In the genomic region with DNA sequence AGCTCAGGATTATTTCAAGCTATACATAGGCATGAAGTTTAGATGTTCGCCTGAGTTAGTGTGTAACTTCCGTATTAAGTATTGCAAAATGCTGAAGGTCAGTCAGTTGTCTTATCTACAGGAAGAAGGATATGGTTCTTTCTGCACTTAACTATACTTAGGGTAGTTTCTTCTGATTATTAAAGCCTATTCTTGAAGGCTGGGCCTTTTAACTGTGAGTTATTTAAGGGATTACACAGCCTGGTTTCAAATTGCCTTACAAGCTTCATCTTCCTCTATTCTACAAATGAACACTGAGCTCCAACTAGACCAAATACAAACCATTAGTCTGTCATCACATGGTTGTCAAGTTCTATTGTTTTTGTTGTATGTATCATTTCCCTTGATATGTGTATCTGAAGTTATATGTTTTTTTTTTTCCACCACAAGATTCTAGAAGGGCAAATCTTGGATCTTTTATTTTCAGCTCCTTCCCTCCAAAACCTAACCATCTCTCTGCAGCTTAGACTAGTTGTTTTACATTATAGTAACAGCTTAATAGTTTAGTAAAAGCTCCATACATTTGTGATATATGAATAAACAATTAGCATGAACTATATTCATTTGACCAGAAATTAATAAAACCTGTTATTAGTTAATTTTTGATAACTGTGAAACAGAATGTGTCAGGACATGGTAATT, we compare ENCODE assay signal across 1 cellular context.
TF ChIP-seq lines count a peak whose summit lies in the region.

No MANE protein-coding gene starts in this region.

TF ChIP-seq in K562, 482 proteins besides CTCF, POLR2A, EP300 and RAD21 (continues in another document):
- TF ChIP-seq, protein P1, sequence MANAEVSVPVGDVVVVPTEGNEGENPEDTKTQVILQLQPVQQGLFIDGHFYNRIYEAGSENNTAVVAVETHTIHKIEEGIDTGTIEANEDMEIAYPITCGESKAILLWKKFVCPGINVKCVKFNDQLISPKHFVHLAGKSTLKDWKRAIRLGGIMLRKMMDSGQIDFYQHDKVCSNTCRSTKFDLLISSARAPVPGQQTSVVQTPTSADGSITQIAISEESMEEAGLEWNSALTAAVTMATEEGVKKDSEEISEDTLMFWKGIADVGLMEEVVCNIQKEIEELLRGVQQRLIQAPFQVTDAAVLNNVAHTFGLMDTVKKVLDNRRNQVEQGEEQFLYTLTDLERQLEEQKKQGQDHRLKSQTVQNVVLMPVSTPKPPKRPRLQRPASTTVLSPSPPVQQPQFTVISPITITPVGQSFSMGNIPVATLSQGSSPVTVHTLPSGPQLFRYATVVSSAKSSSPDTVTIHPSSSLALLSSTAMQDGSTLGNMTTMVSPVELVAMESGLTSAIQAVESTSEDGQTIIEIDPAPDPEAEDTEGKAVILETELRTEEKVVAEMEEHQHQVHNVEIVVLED (CRISPR knock-in tag; IDR thresholded peaks at IDR 0.05), result 0 out of 2 replicates have a peak, but pooled peaks have one; percentile 21
- TF ChIP-seq ZNF589 (CRISPR knock-in tag; IDR thresholded peaks at IDR 0.05; ENCODE audit: low read depth) (peak; percentile 73; the same call in 1 of the 2 replicates), FOXA3 (CRISPR knock-in tag; conservative IDR thresholded peaks at IDR 0.05 in 1 of 2, IDR thresholded peaks at IDR 0.05 in 1 of 2) (0 out of 4 replicates have a peak, but pooled peaks of 1 of the 2 experiments have one; percentile 20), ZNF239 (CRISPR knock-in tag; IDR thresholded peaks at IDR 0.05) (peak; percentile 39; the same call in 1 of the 2 replicates), TBL1XR1 (IDR thresholded peaks at IDR 0.05; ENCODE audit: low read length in 2 of 2) (peak in 1 of 2 experiments; percentile 64; a peak in 2 of 4 replicates), NR2C1 (IDR thresholded peaks at IDR 0.05) (no peak), NR2C1 (tag; IDR thresholded peaks at IDR 0.05) (peak; percentile 62), DPF2 (IDR thresholded peaks at IDR 0.05) (peak; percentile 57; the same call in 1 of the 2 replicates), CXXC5 (CRISPR knock-in tag; IDR thresholded peaks at IDR 0.05) (peak; percentile 61), MEIS2 (IDR thresholded peaks at IDR 0.05; ENCODE audit: partially characterized antibody) (peak; percentile 78), CEBPB (tag; IDR thresholded peaks at IDR 0.05) (peak; percentile 94), NFRKB (IDR thresholded peaks at IDR 0.05; ENCODE audit: low read depth) (peak; percentile 44; the same call in 1 of the 2 replicates), RNF2 (IDR thresholded peaks at IDR 0.05) (peak; percentile 82; the same call in 1 of the 2 replicates), BHLHE40 (IDR thresholded peaks at IDR 0.05; ENCODE audit: low read length) (0 out of 2 replicates have a peak, but pooled peaks have one; percentile 6), DMBX1 (CRISPR knock-in tag; IDR thresholded peaks at IDR 0.05; ENCODE audit: borderline replicate concordance) (peak; percentile 53; the same call in 1 of the 2 replicates), ETV1 (tag; conservative IDR thresholded peaks at IDR 0.05; ENCODE audit: low read depth) (peak; percentile 84), MEF2D (tag; conservative IDR thresholded peaks at IDR 0.05; ENCODE audit: low read depth) (peak; percentile 40; the same call in 1 of the 2 replicates), SMAD3 (CRISPR knock-in tag; conservative IDR thresholded peaks at IDR 0.05) (0 out of 2 replicates have a peak, but pooled peaks have one; percentile 35), ZFP30 (CRISPR knock-in tag; IDR thresholded peaks at IDR 0.05; ENCODE audit: borderline replicate concordance) (no peak), EHMT2 (IDR thresholded peaks at IDR 0.05) (0 out of 2 replicates have a peak, but pooled peaks have one; percentile 36), CBFA2T3 (IDR thresholded peaks at IDR 0.05) (peak; percentile 35; the same call in 1 of the 2 replicates), ESRRA (IDR thresholded peaks at IDR 0.05; ENCODE audit: borderline replicate concordance, low read depth) (peak; percentile 75; the same call in 1 of the 2 replicates), ZNF79 (CRISPR knock-in tag; IDR thresholded peaks at IDR 0.05; ENCODE audit: low read depth) (0 out of 2 replicates have a peak, but pooled peaks have one; percentile 11), SMARCE1 (IDR thresholded peaks at IDR 0.05) (peak; percentile 38; the same call in 1 of the 2 replicates), TRIM24 (IDR thresholded peaks at IDR 0.05) (peak; percentile 68 to 82; a peak in 3 of 4 replicates), SMARCA4 (IDR thresholded peaks at IDR 0.05) (peak; percentile 45), CBX3 (IDR thresholded peaks at IDR 0.05; ENCODE audit: borderline replicate concordance in 1 of 2, low read length in 2 of 2) (no peak), TCFL5 (CRISPR knock-in tag; conservative IDR thresholded peaks at IDR 0.05) (0 out of 2 replicates have a peak, but pooled peaks have one; percentile 9), L3MBTL2 (IDR thresholded peaks at IDR 0.05) (peak; percentile 33; the same call in 1 of the 2 replicates), CEBPG (CRISPR knock-in tag; IDR thresholded peaks at IDR 0.05) (no peak), CEBPG (tag; conservative IDR thresholded peaks at IDR 0.05 in 1 of 2, IDR thresholded peaks at IDR 0.05 in 1 of 2) (peak; percentile 76 to 83), CC2D1A (IDR thresholded peaks at IDR 0.05) (0 out of 2 replicates have a peak, but pooled peaks have one; percentile 33), ZFP36 (IDR thresholded peaks at IDR 0.05; ENCODE audit: low read depth, low read length, partially characterized antibody) (no peak), CBX2 (IDR thresholded peaks at IDR 0.05; ENCODE audit: insufficient read depth, low read length, poor library complexity, severe bottlenecking) (no peak), ZNF253 (CRISPR knock-in tag; conservative IDR thresholded peaks at IDR 0.05) (no peak), ZNF175 (CRISPR knock-in tag; IDR thresholded peaks at IDR 0.05; ENCODE audit: low read depth) (peak; percentile 22; the same call in 1 of the 2 replicates), TEAD1 (CRISPR knock-in tag; IDR thresholded peaks at IDR 0.05) (0 out of 4 replicates have a peak, but pooled peaks of 1 of the 2 experiments have one; percentile 25)
- TF ChIP-seq, protein P2, sequence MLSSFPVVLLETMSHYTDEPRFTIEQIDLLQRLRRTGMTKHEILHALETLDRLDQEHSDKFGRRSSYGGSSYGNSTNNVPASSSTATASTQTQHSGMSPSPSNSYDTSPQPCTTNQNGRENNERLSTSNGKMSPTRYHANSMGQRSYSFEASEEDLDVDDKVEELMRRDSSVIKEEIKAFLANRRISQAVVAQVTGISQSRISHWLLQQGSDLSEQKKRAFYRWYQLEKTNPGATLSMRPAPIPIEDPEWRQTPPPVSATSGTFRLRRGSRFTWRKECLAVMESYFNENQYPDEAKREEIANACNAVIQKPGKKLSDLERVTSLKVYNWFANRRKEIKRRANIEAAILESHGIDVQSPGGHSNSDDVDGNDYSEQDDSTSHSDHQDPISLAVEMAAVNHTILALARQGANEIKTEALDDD (IDR thresholded peaks at IDR 0.05), result peak; percentile 82
- TF ChIP-seq, protein P3, sequence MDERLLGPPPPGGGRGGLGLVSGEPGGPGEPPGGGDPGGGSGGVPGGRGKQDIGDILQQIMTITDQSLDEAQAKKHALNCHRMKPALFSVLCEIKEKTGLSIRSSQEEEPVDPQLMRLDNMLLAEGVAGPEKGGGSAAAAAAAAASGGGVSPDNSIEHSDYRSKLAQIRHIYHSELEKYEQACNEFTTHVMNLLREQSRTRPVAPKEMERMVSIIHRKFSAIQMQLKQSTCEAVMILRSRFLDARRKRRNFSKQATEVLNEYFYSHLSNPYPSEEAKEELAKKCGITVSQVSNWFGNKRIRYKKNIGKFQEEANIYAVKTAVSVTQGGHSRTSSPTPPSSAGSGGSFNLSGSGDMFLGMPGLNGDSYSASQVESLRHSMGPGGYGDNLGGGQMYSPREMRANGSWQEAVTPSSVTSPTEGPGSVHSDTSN (CRISPR knock-in tag; IDR thresholded peaks at IDR 0.05; ENCODE audit: low read depth), result no peak
- TF ChIP-seq, protein P3 (tag; conservative IDR thresholded peaks at IDR 0.05; ENCODE audit: low read depth), result peak; percentile 62; the same call in 1 of the 2 replicates
- TF ChIP-seq, protein P4, sequence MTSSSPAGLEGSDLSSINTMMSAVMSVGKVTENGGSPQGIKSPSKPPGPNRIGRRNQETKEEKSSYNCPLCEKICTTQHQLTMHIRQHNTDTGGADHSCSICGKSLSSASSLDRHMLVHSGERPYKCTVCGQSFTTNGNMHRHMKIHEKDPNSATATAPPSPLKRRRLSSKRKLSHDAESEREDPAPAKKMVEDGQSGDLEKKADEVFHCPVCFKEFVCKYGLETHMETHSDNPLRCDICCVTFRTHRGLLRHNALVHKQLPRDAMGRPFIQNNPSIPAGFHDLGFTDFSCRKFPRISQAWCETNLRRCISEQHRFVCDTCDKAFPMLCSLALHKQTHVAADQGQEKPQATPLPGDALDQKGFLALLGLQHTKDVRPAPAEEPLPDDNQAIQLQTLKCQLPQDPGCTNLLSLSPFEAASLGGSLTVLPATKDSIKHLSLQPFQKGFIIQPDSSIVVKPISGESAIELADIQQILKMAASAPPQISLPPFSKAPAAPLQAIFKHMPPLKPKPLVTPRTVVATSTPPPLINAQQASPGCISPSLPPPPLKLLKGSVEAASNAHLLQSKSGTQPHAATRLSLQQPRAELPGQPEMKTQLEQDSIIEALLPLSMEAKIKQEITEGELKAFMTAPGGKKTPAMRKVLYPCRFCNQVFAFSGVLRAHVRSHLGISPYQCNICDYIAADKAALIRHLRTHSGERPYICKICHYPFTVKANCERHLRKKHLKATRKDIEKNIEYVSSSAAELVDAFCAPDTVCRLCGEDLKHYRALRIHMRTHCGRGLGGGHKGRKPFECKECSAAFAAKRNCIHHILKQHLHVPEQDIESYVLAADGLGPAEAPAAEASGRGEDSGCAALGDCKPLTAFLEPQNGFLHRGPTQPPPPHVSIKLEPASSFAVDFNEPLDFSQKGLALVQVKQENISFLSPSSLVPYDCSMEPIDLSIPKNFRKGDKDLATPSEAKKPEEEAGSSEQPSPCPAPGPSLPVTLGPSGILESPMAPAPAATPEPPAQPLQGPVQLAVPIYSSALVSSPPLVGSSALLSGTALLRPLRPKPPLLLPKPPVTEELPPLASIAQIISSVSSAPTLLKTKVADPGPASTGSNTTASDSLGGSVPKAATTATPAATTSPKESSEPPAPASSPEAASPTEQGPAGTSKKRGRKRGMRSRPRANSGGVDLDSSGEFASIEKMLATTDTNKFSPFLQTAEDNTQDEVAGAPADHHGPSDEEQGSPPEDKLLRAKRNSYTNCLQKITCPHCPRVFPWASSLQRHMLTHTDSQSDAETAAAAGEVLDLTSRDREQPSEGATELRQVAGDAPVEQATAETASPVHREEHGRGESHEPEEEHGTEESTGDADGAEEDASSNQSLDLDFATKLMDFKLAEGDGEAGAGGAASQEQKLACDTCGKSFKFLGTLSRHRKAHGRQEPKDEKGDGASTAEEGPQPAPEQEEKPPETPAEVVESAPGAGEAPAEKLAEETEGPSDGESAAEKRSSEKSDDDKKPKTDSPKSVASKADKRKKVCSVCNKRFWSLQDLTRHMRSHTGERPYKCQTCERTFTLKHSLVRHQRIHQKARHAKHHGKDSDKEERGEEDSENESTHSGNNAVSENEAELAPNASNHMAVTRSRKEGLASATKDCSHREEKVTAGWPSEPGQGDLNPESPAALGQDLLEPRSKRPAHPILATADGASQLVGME (CRISPR knock-in tag; IDR thresholded peaks at IDR 0.05), result no peak
- TF ChIP-seq, protein P5, sequence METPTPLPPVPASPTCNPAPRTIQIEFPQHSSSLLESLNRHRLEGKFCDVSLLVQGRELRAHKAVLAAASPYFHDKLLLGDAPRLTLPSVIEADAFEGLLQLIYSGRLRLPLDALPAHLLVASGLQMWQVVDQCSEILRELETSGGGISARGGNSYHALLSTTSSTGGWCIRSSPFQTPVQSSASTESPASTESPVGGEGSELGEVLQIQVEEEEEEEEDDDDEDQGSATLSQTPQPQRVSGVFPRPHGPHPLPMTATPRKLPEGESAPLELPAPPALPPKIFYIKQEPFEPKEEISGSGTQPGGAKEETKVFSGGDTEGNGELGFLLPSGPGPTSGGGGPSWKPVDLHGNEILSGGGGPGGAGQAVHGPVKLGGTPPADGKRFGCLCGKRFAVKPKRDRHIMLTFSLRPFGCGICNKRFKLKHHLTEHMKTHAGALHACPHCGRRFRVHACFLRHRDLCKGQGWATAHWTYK (CRISPR knock-in tag; IDR thresholded peaks at IDR 0.05), result 0 out of 2 replicates have a peak, but pooled peaks have one; percentile 37
- TF ChIP-seq, protein P6, sequence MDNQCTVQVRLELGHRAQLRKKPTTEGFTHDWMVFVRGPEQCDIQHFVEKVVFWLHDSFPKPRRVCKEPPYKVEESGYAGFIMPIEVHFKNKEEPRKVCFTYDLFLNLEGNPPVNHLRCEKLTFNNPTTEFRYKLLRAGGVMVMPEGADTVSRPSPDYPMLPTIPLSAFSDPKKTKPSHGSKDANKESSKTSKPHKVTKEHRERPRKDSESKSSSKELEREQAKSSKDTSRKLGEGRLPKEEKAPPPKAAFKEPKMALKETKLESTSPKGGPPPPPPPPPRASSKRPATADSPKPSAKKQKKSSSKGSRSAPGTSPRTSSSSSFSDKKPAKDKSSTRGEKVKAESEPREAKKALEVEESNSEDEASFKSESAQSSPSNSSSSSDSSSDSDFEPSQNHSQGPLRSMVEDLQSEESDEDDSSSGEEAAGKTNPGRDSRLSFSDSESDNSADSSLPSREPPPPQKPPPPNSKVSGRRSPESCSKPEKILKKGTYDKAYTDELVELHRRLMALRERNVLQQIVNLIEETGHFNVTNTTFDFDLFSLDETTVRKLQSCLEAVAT (IDR thresholded peaks at IDR 0.05), result no peak
- TF ChIP-seq, protein P7, sequence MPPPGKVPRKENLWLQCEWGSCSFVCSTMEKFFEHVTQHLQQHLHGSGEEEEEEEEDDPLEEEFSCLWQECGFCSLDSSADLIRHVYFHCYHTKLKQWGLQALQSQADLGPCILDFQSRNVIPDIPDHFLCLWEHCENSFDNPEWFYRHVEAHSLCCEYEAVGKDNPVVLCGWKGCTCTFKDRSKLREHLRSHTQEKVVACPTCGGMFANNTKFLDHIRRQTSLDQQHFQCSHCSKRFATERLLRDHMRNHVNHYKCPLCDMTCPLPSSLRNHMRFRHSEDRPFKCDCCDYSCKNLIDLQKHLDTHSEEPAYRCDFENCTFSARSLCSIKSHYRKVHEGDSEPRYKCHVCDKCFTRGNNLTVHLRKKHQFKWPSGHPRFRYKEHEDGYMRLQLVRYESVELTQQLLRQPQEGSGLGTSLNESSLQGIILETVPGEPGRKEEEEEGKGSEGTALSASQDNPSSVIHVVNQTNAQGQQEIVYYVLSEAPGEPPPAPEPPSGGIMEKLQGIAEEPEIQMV (tag; conservative IDR thresholded peaks at IDR 0.05; ENCODE audit: low read depth), result no peak
